ENCODE assay signal across 19 cellular contexts in genomic region chr10:11367505-11367904, GRCh38.
DNase-seq lines count a peak whose midpoint lies in the region; ATAC-seq and TF ChIP-seq lines count a peak whose summit lies in the region.
"Had no signal": no experiment of that assay in that cellular context is flagged by ENCODE, and none has a peak within 500 bp of the region (broad histone marks: within the 10 kb centered on the region; RNA-seq: fewer than 3 reads in every experiment).

No MANE protein-coding gene starts in this region.

- no peaks in the 10 kb centered on the region for H3K36me3 ChIP-seq in neuronal stem cell (replicated peaks in 1 of 2; ENCODE audit: control insufficient read depth in 2 of 2, insufficient read depth in 2 of 2, low read length in 2 of 2)
- no peaks in the 10 kb centered on the region for H3K36me3 ChIP-seq in effector memory CD4-positive, alpha-beta T cell (ENCODE audit: control insufficient read depth, insufficient read depth, low read length)
- H3K36me3 ChIP-seq: HAP-1, SJSA1 had no signal

- H3K4me1 Mint-ChIP-seq in CD4-positive, alpha-beta T cell (ENCODE audit: low read depth) = peaks cover 22% of the 10 kb centered on the region
- no peaks in the 10 kb centered on the region for H3K4me1 Mint-ChIP-seq in WTC11

- no peaks in the 10 kb centered on the region for H3K4me1 ChIP-seq in neuronal stem cell (ENCODE audit: control insufficient read depth in 2 of 2, insufficient read depth in 1 of 2, low read depth in 1 of 2, low read length in 2 of 2)
- no peaks in the 10 kb centered on the region for H3K4me1 ChIP-seq in effector memory CD4-positive, alpha-beta T cell (ENCODE audit: control insufficient read depth, insufficient read depth, low read length, poor library complexity, severe bottlenecking)
- H3K4me1 ChIP-seq: HAP-1, SJSA1 had no signal

- H3K36me3 Mint-ChIP-seq in CD4-positive, alpha-beta T cell (ENCODE audit: low read depth) = no peaks in the 10 kb centered on the region
- no peaks in the 10 kb centered on the region for H3K36me3 Mint-ChIP-seq in WTC11

- H3K9me3 Mint-ChIP-seq in CD4-positive, alpha-beta T cell = peaks cover 5% of the 10 kb centered on the region
- peaks cover 17% of the 10 kb centered on the region for H3K9me3 Mint-ChIP-seq in WTC11

- H3K4me3 Mint-ChIP-seq in CD4-positive, alpha-beta T cell = no peak overlapping the region
- H3K4me3 Mint-ChIP-seq in WTC11 = no peak overlapping the region

- intact Hi-C loops in CD4-positive, alpha-beta T cell (cut with DNase I, micrococcal nuclease) = loop anchor here in 1 of 2 experiments (5.0 kb wide), 1 partner anchor 35 kb away; no protein-coding TSS in a partner anchor
- intact Hi-C loops in Right ventricle myocardium inferior (cut with DNase I) = no loop called here

- H3K4me3 ChIP-seq in neuronal stem cell (ENCODE audit: low read length in 2 of 2) = no peak overlapping the region
- H3K4me3 ChIP-seq in effector memory CD4-positive, alpha-beta T cell (ENCODE audit: insufficient read depth, low read depth, low read length, poor library complexity, severe bottlenecking) = no peak overlapping the region
- H3K4me3 ChIP-seq: HAP-1, SJSA1 had no signal

- H3K14ac ChIP-seq in neuronal stem cell (ENCODE audit: low read length) = no peak overlapping the region

- no peak for TF ChIP-seq CTCF in CD4-positive, alpha-beta T cell (IDR thresholded peaks at IDR 0.05)
- TF ChIP-seq CTCF in GM12873 (IDR thresholded peaks at IDR 0.05; ENCODE audit: insufficient read depth, low read depth, low read length, missing control alignments) = peak; percentile 30
- TF ChIP-seq CTCF in WTC11 (IDR thresholded peaks at IDR 0.05) = no peak

- no peak overlapping the region for H3K23ac ChIP-seq in neuronal stem cell (ENCODE audit: low read depth, low read length, poor library complexity)

- no peak overlapping the region for H3K9ac ChIP-seq in neuronal stem cell (ENCODE audit: low read depth, low read length, poor library complexity)

- no peak overlapping the region for H2BK5ac ChIP-seq in neuronal stem cell (ENCODE audit: low read length)

- no peaks in the 10 kb centered on the region for H3K27me3 ChIP-seq in CD4-positive, alpha-beta T cell (ENCODE audit: control insufficient read depth, insufficient read depth, low read length)
- H3K27me3 ChIP-seq in neuronal stem cell (ENCODE audit: control insufficient read depth in 3 of 3, insufficient read depth in 3 of 3, low read depth in 1 of 3, low read length in 3 of 3) = peaks cover 0 to 2% (median 0%) of the 10 kb centered on the region in 3 experiments
- no peaks in the 10 kb centered on the region for H3K27me3 ChIP-seq in effector memory CD4-positive, alpha-beta T cell (replicated peaks; ENCODE audit: control insufficient read depth, insufficient read depth, low read length, poor library complexity, severe bottlenecking)
- H3K27me3 ChIP-seq: SJSA1 had no signal

- no peak overlapping the region for H2AK5ac ChIP-seq in neuronal stem cell (ENCODE audit: low read depth, low read length)

- POLR2A ChIA-PET in CD4-positive, alpha-beta T cell (lab: Charles Lee) = no interaction called here
- POLR2A ChIA-PET in WTC11 (lab: Charles Lee) = no interaction called here

- H2BK120ac ChIP-seq in neuronal stem cell (ENCODE audit: low read depth, low read length) = no peak overlapping the region

- no CpG with 5 or more reads among the region's 9 CpGs for WGBS in neuronal stem cell (ENCODE audit: extremely low coverage in 2 of 2, insufficient read length in 2 of 2, insufficient replicate concordance in 1 of 2), 2 donors

- no peak overlapping the region for H3K4ac ChIP-seq in neuronal stem cell (ENCODE audit: low read length)

- no peak overlapping the region for H3K27ac ChIP-seq in CD4-positive, alpha-beta T cell (ENCODE audit: low read depth, low read length)
- no peak overlapping the region for H3K27ac ChIP-seq in neuronal stem cell (replicated peaks; ENCODE audit: low read length)
- H3K27ac ChIP-seq in effector memory CD4-positive, alpha-beta T cell (ENCODE audit: insufficient read depth, low read length, poor library complexity, severe bottlenecking) = no peak overlapping the region
- H3K27ac ChIP-seq: C4-2B, SJSA1 had no signal

- no peak overlapping the region for H2AFZ ChIP-seq in neuronal stem cell (ENCODE audit: low read length)

- no peak overlapping the region for H3K4me2 ChIP-seq in neuronal stem cell (ENCODE audit: insufficient read depth, low read length, poor library complexity, severe bottlenecking)

- H4K8ac ChIP-seq in neuronal stem cell (ENCODE audit: low read depth, low read length) = no peak overlapping the region

- H3K79me1 ChIP-seq in neuronal stem cell (ENCODE audit: low read depth, low read length) = peaks cover 2% of the 10 kb centered on the region

- H3K27ac Mint-ChIP-seq in CD4-positive, alpha-beta T cell = peak overlapping the region; percentile 82
- H3K27ac Mint-ChIP-seq in WTC11 = no peak overlapping the region

- no peak overlapping the region for H2BK15ac ChIP-seq in neuronal stem cell (ENCODE audit: low read length)

- CTCF ChIA-PET in CD4-positive, alpha-beta T cell (lab: Charles Lee) = no interaction called here
- CTCF ChIA-PET in WTC11 (lab: Charles Lee) = interaction anchor here (0.6 kb wide), 1 partner anchor 288 kb away, joined by 3 read pairs; no protein-coding TSS in a partner anchor

- H3K18ac ChIP-seq in neuronal stem cell (ENCODE audit: low read length) = peak overlapping the region; percentile 64

- H2BK12ac ChIP-seq in neuronal stem cell (ENCODE audit: low read length) = no peak overlapping the region

- H3K9me3 ChIP-seq in CD4-positive, alpha-beta T cell (ENCODE audit: control insufficient read depth, low read length) = no peaks in the 10 kb centered on the region
- H3K9me3 ChIP-seq in neuronal stem cell (replicated peaks in 1 of 2; ENCODE audit: control insufficient read depth in 2 of 2, insufficient read depth in 1 of 2, low read depth in 1 of 2, low read length in 2 of 2) = peaks cover 3 to 4% of the 10 kb centered on the region in 2 donors
- H3K9me3 ChIP-seq in effector memory CD4-positive, alpha-beta T cell (ENCODE audit: control insufficient read depth, low read length) = no peaks in the 10 kb centered on the region
- H3K9me3 ChIP-seq: HAP-1, SJSA1 had no signal

- no peak for DNase-seq in CD4-positive, alpha-beta T cell
- no peak for DNase-seq in WTC11 (ENCODE audit: low spot score)
- DNase-seq in neuronal stem cell (ENCODE audit: low spot score) = no peak
- DNase-seq in Right ventricle myocardium inferior (ENCODE audit: missing footprints) = no peak
- no peak for DNase-seq in effector memory CD4-positive, alpha-beta T cell
- DNase-seq: ACHN, COR-L47, DMS 273 treated with DMSO at 0.1 percent for 48 hours, GDM1, KG1, NCI-H187 treated with DMSO at 0.1 percent for 48 hours, NCI-H226, NCI-H524 had no signal

- H4K91ac ChIP-seq in neuronal stem cell (ENCODE audit: low read depth, low read length, poor library complexity) = no peak overlapping the region

- no peak for ATAC-seq in CD4-positive, alpha-beta T cell (ENCODE audit: poor library complexity)
- ATAC-seq in WTC11 (peak; percentile 60), GM19324 (IDR thresholded peaks at IDR 0.05; ENCODE audit: low FRiP score, unreplicated experiment) (no peak), Right ventricle myocardium inferior (no peak)
- ATAC-seq: HepG2 had no signal

- no peaks in the 10 kb centered on the region for H3K27me3 Mint-ChIP-seq in CD4-positive, alpha-beta T cell
- H3K27me3 Mint-ChIP-seq in WTC11 (ENCODE audit: low read depth) = no peaks in the 10 kb centered on the region

TF ChIP-seq in WTC11, 78 proteins besides CTCF, POLR2A, EP300 and RAD21:
- TF ChIP-seq GRHL2 (CRISPR knock-in tag; IDR thresholded peaks at IDR 0.05; ENCODE audit: insufficient replicate concordance, severe bottlenecking) (no peak), ZBTB21 (CRISPR knock-in tag; IDR thresholded peaks at IDR 0.05; ENCODE audit: borderline replicate concordance) (no peak), E2F4 (CRISPR knock-in tag; IDR thresholded peaks at IDR 0.05; ENCODE audit: borderline replicate concordance, low read depth) (no peak), ATF1 (CRISPR knock-in tag; IDR thresholded peaks at IDR 0.05) (no peak), FOXJ3 (CRISPR knock-in tag; IDR thresholded peaks at IDR 0.05; ENCODE audit: borderline replicate concordance) (no peak), ZBTB43 (CRISPR knock-in tag; IDR thresholded peaks at IDR 0.05) (no peak), ZNF219 (CRISPR knock-in tag; IDR thresholded peaks at IDR 0.05; ENCODE audit: borderline replicate concordance) (no peak), TEAD4 (CRISPR knock-in tag; IDR thresholded peaks at IDR 0.05) (no peak)
